ENCODE assay signal across 8 cellular contexts in genomic region chr3:66998899-66999235, GRCh38. TPM values are rescaled to one million over a fixed set of nuclear protein-coding genes. Genes with fewer than 3 reads are reported as not detected.
DNase-seq lines count a peak whose midpoint lies in the region; ATAC-seq, FAIRE-seq and TF ChIP-seq lines count a peak whose summit lies in the region.

No MANE protein-coding gene starts in this region.

- H3K9ac ChIP-seq in SK-N-SH (peak overlapping the region; percentile 50; the same call in 1 of the 2 replicates), kidney (ENCODE audit: low read length in 2 of 2) (peak overlapping the region in 1 of 2 donors; percentile 0)

- TF ChIP-seq RAD21 in SK-N-SH (IDR thresholded peaks at IDR 0.05; ENCODE audit: low read length), result no peak

- peaks cover 6% of the 10 kb centered on the region for H3K27me3 Mint-ChIP-seq in activated T-helper 17 cell treated with anti-CD3 and anti-CD28 coated beads, Interleukin-2, amount 50 U/mL, for 72 hours

- H3K4me2 ChIP-seq in SK-N-SH, result peak overlapping the region; percentile 93

- WGBS in SK-N-SH (ENCODE audit: low lambda C conversion rate), result 5% methylated on average over 10 of the region's 10 CpGs
- WGBS in testis, 2 donors, result 3% methylated on average over 10 of the region's 10 CpGs

- no peaks in the 10 kb centered on the region for H3K27me3 ChIP-seq in SK-N-SH (ENCODE audit: insufficient read depth)
- H3K27me3 ChIP-seq in testis, result no peaks in the 10 kb centered on the region

- H3K9me3 ChIP-seq in SK-N-SH (no peaks in the 10 kb centered on the region), kidney (ENCODE audit: control insufficient read depth in 1 of 2, low read length in 2 of 2) (no peaks in the 10 kb centered on the region), testis (no peaks in the 10 kb centered on the region)

- no peaks in the 10 kb centered on the region for H3F3A ChIP-seq in SK-N-SH (replicated peaks; ENCODE audit: insufficient read depth)

- no peaks in the 10 kb centered on the region for H3K9me3 Mint-ChIP-seq in activated T-helper 17 cell treated with anti-CD3 and anti-CD28 coated beads, Interleukin-2, amount 50 U/mL, for 72 hours

- POLR2A ChIA-PET in SK-N-SH (lab: Yijun Ruan, JAX), result interaction anchor here (1.8 kb wide), 1 partner anchor 27 kb away, joined by 6 read pairs; no protein-coding TSS in a partner anchor

- DNase-seq in SK-N-SH (no peak), kidney (no peak), testis (no peak), NCI-H146 (lab: John Stamatoyannopoulos, UW) (no peak), NCI-H226 (no peak)
- no peak for DNase-seq in stimulated activated CD8-positive, alpha-beta memory T cell treated with anti-CD3 and anti-CD28 coated beads, Interleukin-4, amount 100 ng/mL, for 48 hours

- H3K27ac ChIP-seq in SK-N-SH (ENCODE audit: low read depth in 2 of 2, low read length in 1 of 2) (peak overlapping the region in 1 of 2 experiments; percentile 27; a peak in 1 of 4 replicates), kidney (ENCODE audit: low read depth in 2 of 2, low read length in 2 of 2) (no peak overlapping the region), testis (peak overlapping the region; percentile 8 to 47)

- no peaks in the 10 kb centered on the region for H3K9me2 ChIP-seq in SK-N-SH

- intact Hi-C loops in kidney (cut with DNase I) (no loop called here), testis (cut with DNase I; ENCODE audit: low total_unique reads) (no loop called here)

- TF ChIP-seq CTCF in SK-N-SH (IDR thresholded peaks at IDR 0.05), result no peak
- no peak for TF ChIP-seq CTCF in kidney (IDR thresholded peaks at IDR 0.05; ENCODE audit: borderline replicate concordance, extremely low read depth, insufficient read depth)
- no peak for TF ChIP-seq CTCF in testis (IDR thresholded peaks at IDR 0.05)

- H3K36me3 Mint-ChIP-seq in activated T-helper 17 cell treated with anti-CD3 and anti-CD28 coated beads, Interleukin-2, amount 50 U/mL, for 72 hours (ENCODE audit: low read depth), result peaks cover 34% of the 10 kb centered on the region

- H2AFZ ChIP-seq in SK-N-SH (ENCODE audit: low read depth), result peak overlapping the region; percentile 97

- peaks cover 0 to 10% of the 10 kb centered on the region in 2 experiments; a peak in 2 of 4 replicates for H3K4me1 ChIP-seq in SK-N-SH (ENCODE audit: control insufficient read depth in 1 of 2, insufficient read depth in 2 of 2, low read depth in 1 of 2, low read length in 1 of 2)
- no peaks in the 10 kb centered on the region for H3K4me1 ChIP-seq in kidney (ENCODE audit: control insufficient read depth in 1 of 2, insufficient read depth in 1 of 2, low read depth in 1 of 2, low read length in 2 of 2)
- H3K4me1 ChIP-seq in testis, result no peaks in the 10 kb centered on the region

- TF ChIP-seq EP300 in SK-N-SH (IDR thresholded peaks at IDR 0.05; ENCODE audit: borderline replicate concordance in 1 of 2, low read depth in 1 of 2, low read length in 1 of 2), result no peak

- no peak for FAIRE-seq in kidney (lab: Jason Lieb, UNC)

- H3K36me3 ChIP-seq in SK-N-SH (replicated peaks in 1 of 2; ENCODE audit: control insufficient read depth in 1 of 2, insufficient read depth in 2 of 2, low read length in 1 of 2) (peaks cover 5 to 6% of the 10 kb centered on the region in 2 experiments), kidney (ENCODE audit: control insufficient read depth in 1 of 2, insufficient read depth in 2 of 2, low read length in 2 of 2) (peaks cover 0 to 2% of the 10 kb centered on the region in 2 donors), testis (ENCODE audit: low read depth, missing control alignments) (no peaks in the 10 kb centered on the region)

- ATAC-seq in SK-N-SH treated with all-trans-retinoic acid at 6 μM for 48 hours, result no peak
- ATAC-seq in activated T-helper 17 cell treated with anti-CD3 and anti-CD28 coated beads, Interleukin-2, amount 50 U/mL, for 72 hours (replicated peaks), result no peak

- H3K4me3 ChIP-seq in SK-N-SH (ENCODE audit: low read depth in 2 of 2, low read length in 1 of 2) (peak overlapping the region; percentile 80 to 84), kidney (ENCODE audit: low read length in 2 of 2) (peak overlapping the region; percentile 66 to 93), testis (peak overlapping the region; percentile 79 to 84)

- CTCF ChIA-PET in SK-N-SH (lab: Yijun Ruan, JAX), result interaction anchor here (1.6 kb wide), 1 partner anchor 61 kb away, joined by 4 read pairs; no protein-coding TSS in a partner anchor

- H3K4me3 Mint-ChIP-seq in activated T-helper 17 cell treated with anti-CD3 and anti-CD28 coated beads, Interleukin-2, amount 50 U/mL, for 72 hours, result peak overlapping the region; percentile 95

- no peaks in the 10 kb centered on the region for H4K20me1 ChIP-seq in SK-N-SH (ENCODE audit: insufficient read depth)

- H3K4me1 Mint-ChIP-seq in activated T-helper 17 cell treated with anti-CD3 and anti-CD28 coated beads, Interleukin-2, amount 50 U/mL, for 72 hours, result peaks cover 20% of the 10 kb centered on the region

- H3K27ac Mint-ChIP-seq in activated T-helper 17 cell treated with anti-CD3 and anti-CD28 coated beads, Interleukin-2, amount 50 U/mL, for 72 hours, result peak overlapping the region; percentile 90

- TF ChIP-seq POLR2A in testis (IDR thresholded peaks at IDR 0.05), result no peak

- H3K79me2 ChIP-seq in SK-N-SH (ENCODE audit: insufficient read depth), result peaks cover 3% of the 10 kb centered on the region; the same call in 1 of the 2 replicates

TF ChIP-seq in SK-N-SH, 30 proteins besides CTCF, POLR2A, EP300 and RAD21 (continues in another document):
- TF ChIP-seq NRF1 (IDR thresholded peaks at IDR 0.05; ENCODE audit: low read depth, low read length) (no peak), FOSL2 (IDR thresholded peaks at IDR 0.05; ENCODE audit: borderline replicate concordance, low read depth) (no peak), MXI1 (IDR thresholded peaks at IDR 0.05; ENCODE audit: low read depth, low read length) (no peak), FOXJ3 (CRISPR knock-in tag; IDR thresholded peaks at IDR 0.05) (no peak), GATA2 (CRISPR knock-in tag; IDR thresholded peaks at IDR 0.05) (no peak), SMC3 (IDR thresholded peaks at IDR 0.05; ENCODE audit: low read depth, low read length) (no peak), RCOR1 (IDR thresholded peaks at IDR 0.05; ENCODE audit: low read length) (no peak), YY1 (IDR thresholded peaks at IDR 0.05; ENCODE audit: low read depth) (no peak), TAF1 (IDR thresholded peaks at IDR 0.05; ENCODE audit: borderline replicate concordance, low read depth, low read length) (no peak), POLR2AphosphoS5 (IDR thresholded peaks at IDR 0.05; ENCODE audit: low read depth, low read length) (no peak), USF1 (IDR thresholded peaks at IDR 0.05; ENCODE audit: borderline replicate concordance, low read depth) (no peak), EZH2phosphoT487 (IDR thresholded peaks at IDR 0.05; ENCODE audit: borderline replicate concordance, low read depth) (no peak)
- TF ChIP-seq, protein P1, sequence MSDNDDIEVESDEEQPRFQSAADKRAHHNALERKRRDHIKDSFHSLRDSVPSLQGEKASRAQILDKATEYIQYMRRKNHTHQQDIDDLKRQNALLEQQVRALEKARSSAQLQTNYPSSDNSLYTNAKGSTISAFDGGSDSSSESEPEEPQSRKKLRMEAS (IDR thresholded peaks at IDR 0.05; ENCODE audit: low read depth), result no peak

TF ChIP-seq in SK-N-SH treated with all-trans-retinoic acid at 6 μM for 48 hours, 23 proteins besides CTCF, POLR2A, EP300 and RAD21:
- TF ChIP-seq, protein P2, sequence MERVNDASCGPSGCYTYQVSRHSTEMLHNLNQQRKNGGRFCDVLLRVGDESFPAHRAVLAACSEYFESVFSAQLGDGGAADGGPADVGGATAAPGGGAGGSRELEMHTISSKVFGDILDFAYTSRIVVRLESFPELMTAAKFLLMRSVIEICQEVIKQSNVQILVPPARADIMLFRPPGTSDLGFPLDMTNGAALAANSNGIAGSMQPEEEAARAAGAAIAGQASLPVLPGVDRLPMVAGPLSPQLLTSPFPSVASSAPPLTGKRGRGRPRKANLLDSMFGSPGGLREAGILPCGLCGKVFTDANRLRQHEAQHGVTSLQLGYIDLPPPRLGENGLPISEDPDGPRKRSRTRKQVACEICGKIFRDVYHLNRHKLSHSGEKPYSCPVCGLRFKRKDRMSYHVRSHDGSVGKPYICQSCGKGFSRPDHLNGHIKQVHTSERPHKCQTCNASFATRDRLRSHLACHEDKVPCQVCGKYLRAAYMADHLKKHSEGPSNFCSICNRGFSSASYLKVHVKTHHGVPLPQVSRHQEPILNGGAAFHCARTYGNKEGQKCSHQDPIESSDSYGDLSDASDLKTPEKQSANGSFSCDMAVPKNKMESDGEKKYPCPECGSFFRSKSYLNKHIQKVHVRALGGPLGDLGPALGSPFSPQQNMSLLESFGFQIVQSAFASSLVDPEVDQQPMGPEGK (CRISPR knock-in tag; IDR thresholded peaks at IDR 0.05; ENCODE audit: borderline replicate concordance), result no peak
- TF ChIP-seq BACH2 (CRISPR knock-in tag; IDR thresholded peaks at IDR 0.05; ENCODE audit: borderline replicate concordance) (no peak), PPARA (CRISPR knock-in tag; IDR thresholded peaks at IDR 0.05; ENCODE audit: borderline replicate concordance) (no peak), ARNTL (CRISPR knock-in tag; IDR thresholded peaks at IDR 0.05; ENCODE audit: borderline replicate concordance, low read depth) (no peak), GLIS3 (CRISPR knock-in tag; IDR thresholded peaks at IDR 0.05) (no peak)

RNA-seq across cellular contexts. Expression of gene KBTBD8, which starts 0.8 kb away (rescaled TPM):
- polyA plus RNA-seq in SK-N-SH (2012; rRNA removed) (0.36 and 0.55 TPM in 2 replicates), kidney (ENCODE audit: insufficient read depth, low read depth, low replicate concordance) (0.43 TPM), testis (ENCODE audit: insufficient read depth, low read depth, low replicate concordance) (8.4 TPM)
- 0.63 and 0.86 TPM in 2 replicates for polyA plus RNA-seq in SK-N-SH (2012; cell fraction: cytosol; rRNA removed)
- polyA plus RNA-seq in SK-N-SH (2012; cell fraction: nucleus; rRNA removed), result 0.38 and 0.50 TPM in 2 replicates
- 10 to 100 TPM in 1 of 2 donors, 1 to 10 TPM in 1; 9.8 to 13.1 TPM for total RNA-seq in activated T-helper 17 cell treated with anti-CD3 and anti-CD28 coated beads, Interleukin-2, amount 50 U/mL, for 72 hours
- total RNA-seq in kidney (1.8 TPM), testis (10 to 100 TPM in 1 of 2 donors, 1 to 10 TPM in 1; 10.0 to 12.2 TPM)

Comparison
In these comparisons a context has a peak if more than half of its experiments do, and no peak if none do; other contexts are left out.
1. H3K27ac ChIP-seq: peak in testis (2 of 2); none in kidney (0 of 2).
2. Peak in every context shown above with its lines, with median percentiles within 50 percentile points of each other: H3K4me3 ChIP-seq.